29 cellular contexts compared by ENCODE assay signal in the genomic region with DNA sequence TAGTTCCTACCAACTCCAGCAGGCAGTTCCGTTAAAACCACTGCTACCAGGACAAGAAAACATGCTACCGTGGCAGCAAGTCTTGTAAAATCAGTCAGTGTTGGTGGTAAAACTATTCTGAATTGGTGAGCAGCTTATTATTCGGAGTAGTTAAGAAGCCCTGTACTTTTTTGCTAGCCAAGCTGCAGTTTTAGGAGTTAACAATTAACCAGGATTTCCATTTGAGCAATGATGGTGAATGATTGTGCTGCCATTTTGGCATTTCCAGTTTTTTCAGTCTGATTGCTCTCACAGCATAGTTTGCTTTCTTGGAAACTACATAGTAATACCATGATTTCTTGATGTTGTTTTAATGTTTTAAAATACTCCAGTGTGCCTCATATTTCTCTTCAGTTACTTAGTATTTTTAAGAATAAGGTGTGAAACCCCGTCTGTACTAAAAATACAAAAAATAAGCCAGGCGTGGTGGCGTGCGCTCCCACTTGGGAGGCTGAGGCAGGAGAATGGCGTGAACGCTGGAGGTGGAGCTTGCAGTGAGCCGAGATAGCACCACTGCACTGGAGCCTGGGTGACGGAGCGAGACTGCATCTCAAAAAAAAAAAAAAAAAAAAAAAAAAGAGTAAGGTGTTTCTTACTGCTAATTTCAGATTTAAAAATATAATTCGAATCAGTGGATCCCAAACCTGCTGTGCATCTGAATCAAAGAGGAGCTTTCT. TPM values are rescaled to one million over a fixed set of nuclear protein-coding genes. Genes with fewer than 3 reads are reported as not detected.
DNase-seq lines count a peak whose midpoint lies in the region; ATAC-seq and TF ChIP-seq lines count a peak whose summit lies in the region.
"Had no signal": no experiment of that assay in that cellular context is flagged by ENCODE, and none has a peak within 500 bp of the region (broad histone marks: within the 10 kb centered on the region; RNA-seq: fewer than 3 reads in every experiment).

No MANE protein-coding gene starts in this region.

- no peaks in the 10 kb centered on the region for H3K9me3 Mint-ChIP-seq in activated CD4-positive, alpha-beta T cell treated with anti-CD3 and anti-CD28 coated beads for 36 hours (ENCODE audit: low read depth)
- H3K9me3 Mint-ChIP-seq: activated CD4-positive, alpha-beta T cell treated with anti-CD3 and anti-CD28 coated beads, Interleukin-2, amount 10 ng/mL, durations not matched to agents 7 days and 5 days; activated naive CD8-positive, alpha-beta T cell treated with anti-CD3 and anti-CD28 coated beads for 36 hours; CD8-positive, alpha-beta memory T cell; natural killer cell treated with Interleukin-12 subunit alpha and Interleukin-12 subunit beta and Interleukin-15 and Interleukin-18, amount 100 ng/mL, for 72 hours; stimulated activated naive CD8-positive, alpha-beta T cell treated with anti-CD3 and anti-CD28 coated beads, Interleukin-15, amount 100 ng/mL, for 72 hours had no signal

- 40 to 49% methylated on average over 13 of the region's 13 CpGs for WGBS in body of pancreas, 2 donors
- WGBS in stomach, 5 donors: 56 to 83% (median 68%) methylated on average over 13 of the region's 13 CpGs
- WGBS in ovary, 3 donors: 92 to 97% (median 96%) methylated on average over 13 of the region's 13 CpGs

- ATAC-seq in activated CD4-positive, alpha-beta T cell treated with anti-CD3 and anti-CD28 coated beads for 36 hours: no peak
- ATAC-seq in body of pancreas (peak; percentile 48), left lobe of liver (peak; percentile 65), PC-3 (no peak)
- ATAC-seq: left cardiac atrium; natural killer cell treated with Interleukin-12 subunit alpha and Interleukin-12 subunit beta and Interleukin-15 and Interleukin-18, amount 100 ng/mL, for 72 hours; stimulated activated naive CD8-positive, alpha-beta T cell treated with anti-CD3 and anti-CD28 coated beads, Interleukin-15, amount 100 ng/mL, for 72 hours had no signal

- H3K27ac Mint-ChIP-seq in activated CD4-positive, alpha-beta T cell treated with anti-CD3 and anti-CD28 coated beads for 36 hours: peak overlapping the region; percentile 3
- H3K27ac Mint-ChIP-seq: activated CD4-positive, alpha-beta T cell treated with anti-CD3 and anti-CD28 coated beads, Interleukin-2, amount 10 ng/mL, durations not matched to agents 7 days and 5 days; activated naive CD8-positive, alpha-beta T cell treated with anti-CD3 and anti-CD28 coated beads for 36 hours had no signal

- no peak overlapping the region for H2AFZ ChIP-seq in PC-3 (ENCODE audit: low read length)

- H3K27me3 ChIP-seq in body of pancreas: no peaks in the 10 kb centered on the region
- no peaks in the 10 kb centered on the region for H3K27me3 ChIP-seq in stomach
- no peaks in the 10 kb centered on the region for H3K27me3 ChIP-seq in PC-3 (ENCODE audit: low read length)
- H3K27me3 ChIP-seq in ovary: no peaks in the 10 kb centered on the region
- H3K27me3 ChIP-seq: sigmoid colon, tibial nerve had no signal

- H3K9me3 ChIP-seq in body of pancreas (no peaks in the 10 kb centered on the region), stomach (no peaks in the 10 kb centered on the region), PC-3 (ENCODE audit: low read length) (no peaks in the 10 kb centered on the region), ovary (no peaks in the 10 kb centered on the region)
- H3K9me3 ChIP-seq: sigmoid colon, tibial nerve had no signal

- H3K4me1 ChIP-seq in body of pancreas (peaks cover 90% of the 10 kb centered on the region), stomach (peaks cover 16 to 76% (median 44%) of the 10 kb centered on the region in 4 donors), PC-3 (ENCODE audit: insufficient read depth, low read length) (peaks cover 4% of the 10 kb centered on the region; the same call in 1 of the 2 replicates), ovary (ENCODE audit: insufficient read depth) (no peaks in the 10 kb centered on the region)

- no peak for TF ChIP-seq EP300 in stomach (IDR thresholded peaks at IDR 0.05)
- TF ChIP-seq EP300 in ovary (IDR thresholded peaks at IDR 0.05): no peak

- intact Hi-C loops in activated CD4-positive, alpha-beta T cell treated with anti-CD3 and anti-CD28 coated beads for 36 hours (cut with DNase I, micrococcal nuclease): no loop called here
- intact Hi-C loops in body of pancreas (cut with DNase I): no loop called here
- intact Hi-C loops in stomach (cut with DNase I; ENCODE audit: low total_unique reads): no loop called here
- intact Hi-C loops in PC-3 (cut with micrococcal nuclease): no loop called here
- intact Hi-C loops in ovary (cut with DNase I): no loop called here

- no TSS peak for BruUV-seq in PC-3 (replicated peaks; lab: Mats Ljungman, UMichigan)

- no peaks in the 10 kb centered on the region for H3K9me2 ChIP-seq in PC-3 (replicated peaks; ENCODE audit: low read length)

- no peaks in the 10 kb centered on the region for H3F3A ChIP-seq in PC-3 (ENCODE audit: low read length, unreplicated experiment)

- peak overlapping the region; percentile 41 to 76 (median 60) for H3K27ac ChIP-seq in body of pancreas
- peak overlapping the region in 3 of 5 donors; percentile 20 to 60 (median 29) for H3K27ac ChIP-seq in stomach
- no peak overlapping the region for H3K27ac ChIP-seq in PC-3 (ENCODE audit: low read length)
- H3K27ac ChIP-seq in ovary: no peak overlapping the region
- H3K27ac ChIP-seq: RWPE1, tibial nerve had no signal

- no peaks in the 10 kb centered on the region for H4K20me1 ChIP-seq in PC-3 (ENCODE audit: low read length)

- no peaks in the 10 kb centered on the region for H3K79me2 ChIP-seq in PC-3 (ENCODE audit: low read length)

- H3K4me2 ChIP-seq in PC-3 (ENCODE audit: low read length): no peak overlapping the region

- no peak for DNase-seq in activated CD4-positive, alpha-beta T cell treated with anti-CD3 and anti-CD28 coated beads for 36 hours
- DNase-seq in activated CD4-positive, alpha-beta T cell treated with anti-CD3 and anti-CD28 coated beads for 48 hours: no peak
- DNase-seq in body of pancreas: no peak
- no peak for DNase-seq in left lobe of liver (ENCODE audit: low spot score)
- no peak for DNase-seq in stomach
- DNase-seq in PC-3: no peak
- no peak for DNase-seq in ovary
- DNase-seq in stimulated activated naive CD4-positive, alpha-beta T cell (lab: John Stamatoyannopoulos, UW): no peak
- DNase-seq: 8988T; activated CD4-positive, alpha-beta T cell treated with anti-CD3 and anti-CD28 coated beads, Interleukin-2, amount 10 ng/mL, durations not matched to agents 7 days and 5 days; activated naive CD8-positive, alpha-beta T cell treated with anti-CD3 and anti-CD28 coated beads for 36 hours; CD8-positive, alpha-beta memory T cell; central memory CD4-positive, alpha-beta T cell; dermis blood vessel endothelial cell; DMS53; GDM1; left cardiac atrium; MV-4-11; NCI-H1694; NCI-H510A treated with DMSO at 0.1 percent for 48 hours; posterior cingulate gyrus; sigmoid colon; stimulated activated naive CD8-positive, alpha-beta T cell treated with anti-CD3 and anti-CD28 coated beads, Interleukin-15, amount 100 ng/mL, for 72 hours had no signal

- H3K36me3 Mint-ChIP-seq in activated CD4-positive, alpha-beta T cell treated with anti-CD3 and anti-CD28 coated beads for 36 hours (ENCODE audit: low read depth): peaks cover 9% of the 10 kb centered on the region

- H3K9ac ChIP-seq in PC-3 (ENCODE audit: low read length): no peak overlapping the region

- H3K36me3 ChIP-seq in body of pancreas (replicated peaks in 1 of 2; ENCODE audit: insufficient read depth in 1 of 2, low read depth in 2 of 2) (no peaks in the 10 kb centered on the region), stomach (peaks cover 0 to 25% (median 15%) of the 10 kb centered on the region in 4 donors), PC-3 (ENCODE audit: low read depth, low read length) (no peaks in the 10 kb centered on the region), ovary (no peaks in the 10 kb centered on the region)

- TF ChIP-seq POLR2A in body of pancreas (IDR thresholded peaks at IDR 0.05) (no peak), stomach (IDR thresholded peaks at IDR 0.05) (no peak), ovary (IDR thresholded peaks at IDR 0.05) (no peak)

- POLR2A ChIA-PET in activated CD4-positive, alpha-beta T cell treated with anti-CD3 and anti-CD28 coated beads for 36 hours (lab: Charles Lee): no interaction called here
- POLR2A ChIA-PET in PC-3 (lab: Charles Lee; ENCODE audit: unreplicated experiment): no interaction called here

- peak in 1 of 7 experiments; percentile 12 for TF ChIP-seq CTCF in body of pancreas (IDR thresholded peaks at IDR 0.05)
- no peak for TF ChIP-seq CTCF in stomach (IDR thresholded peaks at IDR 0.05)
- no peak for TF ChIP-seq CTCF in PC-3 (conservative IDR thresholded peaks at IDR 0.05; ENCODE audit: low read depth, low read length)
- TF ChIP-seq CTCF in ovary (IDR thresholded peaks at IDR 0.05): no peak

- H3K4me1 Mint-ChIP-seq in activated CD4-positive, alpha-beta T cell treated with anti-CD3 and anti-CD28 coated beads for 36 hours: peaks cover 41% of the 10 kb centered on the region

- no peaks in the 10 kb centered on the region for H3K27me3 Mint-ChIP-seq in activated CD4-positive, alpha-beta T cell treated with anti-CD3 and anti-CD28 coated beads for 36 hours
- H3K27me3 Mint-ChIP-seq: activated CD4-positive, alpha-beta T cell treated with anti-CD3 and anti-CD28 coated beads, Interleukin-2, amount 10 ng/mL, durations not matched to agents 7 days and 5 days; activated naive CD8-positive, alpha-beta T cell treated with anti-CD3 and anti-CD28 coated beads for 36 hours; CD8-positive, alpha-beta memory T cell; natural killer cell treated with Interleukin-12 subunit alpha and Interleukin-12 subunit beta and Interleukin-15 and Interleukin-18, amount 100 ng/mL, for 72 hours; stimulated activated naive CD8-positive, alpha-beta T cell treated with anti-CD3 and anti-CD28 coated beads, Interleukin-15, amount 100 ng/mL, for 72 hours had no signal

- H3K4me3 Mint-ChIP-seq in activated CD4-positive, alpha-beta T cell treated with anti-CD3 and anti-CD28 coated beads for 36 hours: no peak overlapping the region
- H3K4me3 Mint-ChIP-seq: activated CD4-positive, alpha-beta T cell treated with anti-CD3 and anti-CD28 coated beads, Interleukin-2, amount 10 ng/mL, durations not matched to agents 7 days and 5 days; activated naive CD8-positive, alpha-beta T cell treated with anti-CD3 and anti-CD28 coated beads for 36 hours; natural killer cell treated with Interleukin-12 subunit alpha and Interleukin-12 subunit beta and Interleukin-15 and Interleukin-18, amount 100 ng/mL, for 72 hours; stimulated activated naive CD8-positive, alpha-beta T cell treated with anti-CD3 and anti-CD28 coated beads, Interleukin-15, amount 100 ng/mL, for 72 hours had no signal

- no peak overlapping the region for H3K4me3 ChIP-seq in body of pancreas
- H3K4me3 ChIP-seq in stomach: no peak overlapping the region
- H3K4me3 ChIP-seq in PC-3 (ENCODE audit: low read length): no peak overlapping the region
- no peak overlapping the region for H3K4me3 ChIP-seq in ovary
- H3K4me3 ChIP-seq: sigmoid colon, tibial nerve had no signal

- CTCF ChIA-PET in activated CD4-positive, alpha-beta T cell treated with anti-CD3 and anti-CD28 coated beads for 36 hours (lab: Charles Lee): interaction anchor here (0.7 to 1.3 kb wide), 4 partner anchors 11 to 38 kb away, joined by 3 to 5 read pairs (median 3); no protein-coding TSS in a partner anchor
- CTCF ChIA-PET in PC-3 (lab: Charles Lee): no interaction called here

RNA-seq across cellular contexts. Expression of gene SCAANT1, which starts 43.8 kb away (rescaled TPM):
- total RNA-seq in activated CD4-positive, alpha-beta T cell treated with anti-CD3 and anti-CD28 coated beads for 36 hours: not detected
- not detected for total RNA-seq in body of pancreas
- total RNA-seq in left lobe of liver: not detected
- not detected for total RNA-seq in stomach
- not detected for polyA plus RNA-seq in stomach
- not detected in 2 replicates for total RNA-seq in PC-3 (2014; rRNA removed)
- not detected for total RNA-seq in ovary
- polyA plus RNA-seq in ovary: not detected
- total RNA-seq: activated CD4-positive, alpha-beta T cell treated with anti-CD3 and anti-CD28 coated beads, Interleukin-2, amount 10 ng/mL, durations not matched to agents 7 days and 5 days; activated naive CD8-positive, alpha-beta T cell treated with anti-CD3 and anti-CD28 coated beads for 36 hours; astrocyte; CD8-positive, alpha-beta memory T cell; dermis blood vessel endothelial cell; endothelial cell of umbilical vein; left cardiac atrium; sigmoid colon; T-helper 1 cell treated with Interleukin-12 subunit alpha and Interleukin-12 subunit beta and Interleukin-4 antibody, amounts not matched to agents 30 ng/mL and 1 ng/mL, for 36 hours; tibial nerve had no signal
- polyA plus RNA-seq: CD8-positive, alpha-beta memory T cell; endothelial cell of umbilical vein; sigmoid colon had no signal

Comparison
In these comparisons a context has a peak if more than half of its experiments do, and no peak if none do; other contexts are left out.
1. ATAC-seq: peak in body of pancreas (single experiment) and left lobe of liver (single experiment); none in activated CD4-positive, alpha-beta T cell treated with anti-CD3 and anti-CD28 coated beads for 36 hours (single experiment) and PC-3 (single experiment).
2. H3K27ac ChIP-seq: peak in body of pancreas (4 of 4) and stomach (3 of 5); none in PC-3 (single experiment) and ovary (0 of 2).